In the genomic region with DNA sequence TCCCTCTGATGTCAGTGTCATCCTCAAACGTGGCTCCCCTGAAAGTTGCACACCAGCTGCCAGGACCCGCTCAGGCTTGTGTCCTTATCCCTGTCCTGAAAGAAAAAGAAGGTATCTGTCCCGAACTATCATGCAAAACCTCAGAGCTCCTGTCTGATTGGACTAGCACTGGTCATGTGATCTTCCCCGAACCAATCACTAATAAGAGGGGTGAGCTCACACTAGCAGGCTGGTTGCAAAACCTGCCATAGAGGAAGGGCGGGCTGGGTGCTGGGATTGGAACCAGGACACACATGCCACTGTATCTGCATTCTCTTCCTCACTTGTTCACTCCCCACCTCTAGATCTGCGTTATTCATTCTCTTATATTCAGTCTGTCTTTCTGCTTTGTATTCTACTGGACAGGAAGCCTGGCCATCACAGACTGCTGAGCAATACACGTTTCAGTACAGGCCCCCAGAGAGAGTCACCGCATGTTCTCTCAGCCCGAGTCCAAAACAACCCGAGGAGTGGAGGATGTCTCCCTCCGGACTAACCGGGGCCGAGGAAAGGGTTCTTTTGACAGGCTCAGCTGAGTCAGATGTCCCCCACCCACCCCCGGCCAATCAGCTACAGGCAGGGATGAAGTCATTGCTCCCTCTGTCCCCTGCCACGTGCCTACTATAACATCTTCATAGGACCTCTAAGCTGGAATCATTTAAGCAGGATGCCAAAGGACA, we compare ENCODE assay signal across 9 cellular contexts.
DNase-seq lines count a peak whose midpoint lies in the region; ATAC-seq, FAIRE-seq and TF ChIP-seq lines count a peak whose summit lies in the region.
"Had no signal": no experiment of that assay in that cellular context is flagged by ENCODE, and none has a peak within 500 bp of the region (broad histone marks: within the 10 kb centered on the region; RNA-seq: fewer than 3 reads in every experiment).

No MANE protein-coding gene starts in this region.

- CTCF ChIA-PET in PC-9 (lab: Charles Lee): interaction anchor here (1.2 kb wide), 1 partner anchor 98 kb away, joined by 4 read pairs; a partner anchor contains a TSS

- H3K9me3 ChIP-seq in PC-9 (ENCODE audit: insufficient read depth, low read depth): no peaks in the 10 kb centered on the region
- H3K9me3 ChIP-seq in ectodermal cell (ENCODE audit: control insufficient read depth, low read length): no peaks in the 10 kb centered on the region
- H3K9me3 ChIP-seq in right lobe of liver: no peaks in the 10 kb centered on the region

- no peaks in the 10 kb centered on the region for H3F3A ChIP-seq in PC-9 (ENCODE audit: insufficient read depth, low read depth)

- BruUV-seq in PC-9 (replicated peaks; lab: Mats Ljungman, UMichigan): TSS peak; percentile 32

- no peaks in the 10 kb centered on the region for H3K27me3 ChIP-seq in PC-9 (ENCODE audit: insufficient read depth, low read depth)
- no peaks in the 10 kb centered on the region for H3K27me3 ChIP-seq in ectodermal cell (ENCODE audit: control insufficient read depth, insufficient read depth, low read length, poor library complexity, severe bottlenecking)
- H3K27me3 ChIP-seq in right lobe of liver: no peaks in the 10 kb centered on the region

- H3K4me1 ChIP-seq in PC-9 (replicated peaks; ENCODE audit: insufficient read depth): no peaks in the 10 kb centered on the region
- peaks cover 26% of the 10 kb centered on the region for H3K4me1 ChIP-seq in ectodermal cell (ENCODE audit: control insufficient read depth, insufficient read depth, low read length)
- no peaks in the 10 kb centered on the region for H3K4me1 ChIP-seq in right lobe of liver

- no peak overlapping the region for H2AFZ ChIP-seq in PC-9

- H4K20me1 ChIP-seq in PC-9 (ENCODE audit: insufficient read depth): no peaks in the 10 kb centered on the region

- H3K4me3 ChIP-seq in PC-9: no peak overlapping the region
- peak overlapping the region; percentile 38 for H3K4me3 ChIP-seq in ectodermal cell (ENCODE audit: insufficient read depth, low read depth, low read length)
- H3K4me3 ChIP-seq in right lobe of liver: peak overlapping the region in 2 of 3 donors; percentile 5 to 13

- H3K79me2 ChIP-seq in PC-9 (ENCODE audit: low read depth): peaks cover 8% of the 10 kb centered on the region; the same call in 1 of the 2 replicates

- H3K4me2 ChIP-seq in PC-9: no peak overlapping the region

- DNase-seq in ELR (ENCODE audit: low read depth) (peak; percentile 95), HTR-8/SVneo (ENCODE audit: insufficient read length, low spot score) (peak; percentile 96), PC-9 (peak in 1 of 2 experiments; percentile 68), right lobe of liver (peak in 2 of 3 donors; percentile 44 to 63), stromal cell of bone marrow (ENCODE audit: low read depth) (peak; percentile 96)

- POLR2A ChIA-PET in PC-9 (lab: Charles Lee; ENCODE audit: unreplicated experiment): interaction anchor here (0.6 to 1.1 kb wide), 10 partner anchors 13 to 372 kb away, joined by 3 to 10 read pairs (median 4); a partner anchor contains a TSS

- no peak overlapping the region for H3K27ac ChIP-seq in PC-9
- H3K27ac ChIP-seq in ectodermal cell (ENCODE audit: insufficient read depth, low read depth, low read length, poor library complexity, severe bottlenecking): peak overlapping the region; percentile 96
- peak overlapping the region in 2 of 3 donors; percentile 37 to 76 for H3K27ac ChIP-seq in right lobe of liver

- peak; percentile 92 for FAIRE-seq in HTR-8/SVneo (lab: Jason Lieb, UNC)
- FAIRE-seq: colon had no signal

- WGBS in ectodermal cell, 2 experiments: 14 to 18% methylated on average over 15 of the region's 15 CpGs
- WGBS in right lobe of liver (ENCODE audit: insufficient coverage, low coverage, low lambda C conversion rate, missing lambda C conversion rate): 41% methylated on average over 13 of the region's 15 CpGs

- intact Hi-C loops in PC-9 (cut with micrococcal nuclease; ENCODE audit: unreplicated experiment) (no loop called here), right lobe of liver (cut with DNase I) (no loop called here)

- no peaks in the 10 kb centered on the region for H3K36me3 ChIP-seq in PC-9 (ENCODE audit: low read depth)
- no peaks in the 10 kb centered on the region for H3K36me3 ChIP-seq in ectodermal cell (ENCODE audit: control insufficient read depth, insufficient read depth, low read length)
- H3K36me3 ChIP-seq in right lobe of liver: no peaks in the 10 kb centered on the region

- peak; percentile 46 for ATAC-seq in GM21381 (IDR thresholded peaks at IDR 0.05; ENCODE audit: unreplicated experiment)
- ATAC-seq in right lobe of liver: peak; percentile 75 to 90 (median 82)
- ATAC-seq in GM18519 (IDR thresholded peaks at IDR 0.05; ENCODE audit: low FRiP score, unreplicated experiment): no peak

- TF ChIP-seq POLR2A in right lobe of liver (IDR thresholded peaks at IDR 0.05): peak; percentile 37

- H3K9me2 ChIP-seq in PC-9 (ENCODE audit: insufficient read depth): no peaks in the 10 kb centered on the region

- no peak for TF ChIP-seq CTCF in PC-9 (conservative IDR thresholded peaks at IDR 0.05)
- no peak for TF ChIP-seq CTCF in right lobe of liver (IDR thresholded peaks at IDR 0.05)
